ENCODE assay signal across 40 cellular contexts in the genomic region with DNA sequence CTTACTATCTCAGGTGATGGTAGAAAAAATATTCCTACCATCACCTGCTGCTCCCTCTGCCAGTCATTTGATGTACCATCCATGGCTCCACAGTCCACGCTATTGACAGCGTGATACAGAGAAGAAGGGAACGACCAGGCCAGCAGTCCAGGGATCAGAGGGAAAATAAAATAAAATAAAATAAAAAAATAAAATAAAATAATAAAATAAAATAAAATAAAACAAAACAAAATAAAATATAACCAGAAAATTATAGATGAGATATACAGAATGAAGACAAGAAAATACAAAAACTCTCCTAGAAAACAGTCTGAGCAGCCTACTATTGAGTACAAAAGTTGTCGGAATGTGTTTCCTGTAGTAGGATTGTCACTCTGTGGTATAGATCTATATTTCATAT.
"Had no signal": no experiment of that assay in that cellular context is flagged by ENCODE, and none has a peak within 500 bp of the region (broad histone marks: within the 10 kb centered on the region; RNA-seq: fewer than 3 reads in every experiment).

No MANE protein-coding gene starts in this region.

- H3K4me1 Mint-ChIP-seq: activated naive CD4-positive, alpha-beta T cell treated with anti-CD3 and anti-CD28 coated beads, Interleukin-2, amount 10 ng/mL, durations not matched to agents 7 days and 5 days; activated naive CD4-positive, alpha-beta T cell treated with anti-CD3 and anti-CD28 coated beads, Interleukin-2, amount 50 U/mL, for 24 hours; activated naive CD8-positive, alpha-beta T cell treated with anti-CD3 and anti-CD28 coated beads for 36 hours; activated naive CD8-positive, alpha-beta T cell treated with anti-CD3 and anti-CD28 coated beads, Interleukin-2, amount 10 ng/mL, durations not matched to agents 7 days and 5 days; activated naive CD8-positive, alpha-beta T cell treated with anti-CD3 and anti-CD28 coated beads, Interleukin-2, amount 50 U/mL, for 24 hours; activated T-helper 17 cell treated with anti-CD3 and anti-CD28 coated beads, Interleukin-2, amount 50 U/mL, for 72 hours; brain; central memory CD8-positive, alpha-beta T cell had no signal

- H3K27ac ChIP-seq: adrenal gland, ascending aorta, body of pancreas, brain microvascular endothelial cell, breast epithelium, cardiac muscle cell had no signal

- H3K4me3 ChIP-seq: adrenal gland, ascending aorta, body of pancreas, breast epithelium, cardiac muscle cell had no signal

- FAIRE-seq: astrocyte, bronchial epithelial cell had no signal

- DNase-seq: activated effector memory CD4-positive, alpha-beta T cell treated with anti-CD3 and anti-CD28 coated beads, Interleukin-2, amount 50 U/mL, for 16 hours; activated effector memory CD4-positive, alpha-beta T cell treated with Interleukin-2 at 50 U/mL for 16 hours; activated gamma-delta T cell; activated gamma-delta T cell treated with Interleukin-2 at 50 U/mL for 16 hours; activated naive CD4-positive, alpha-beta T cell; activated naive CD4-positive, alpha-beta T cell treated with anti-CD3 and anti-CD28 coated beads for 36 hours; activated naive CD4-positive, alpha-beta T cell treated with anti-CD3 and anti-CD28 coated beads, Interleukin-2, amount 10 ng/mL, durations not matched to agents 7 days and 5 days; activated naive CD4-positive, alpha-beta T cell treated with anti-CD3 and anti-CD28 coated beads, Interleukin-2, amount 50 U/mL, for 16 hours; activated naive CD4-positive, alpha-beta T cell treated with Interleukin-2 at 50 U/mL for 16 hours; activated naive CD8-positive, alpha-beta T cell treated with anti-CD3 and anti-CD28 coated beads for 36 hours; activated naive CD8-positive, alpha-beta T cell treated with anti-CD3 and anti-CD28 coated beads, Interleukin-2, amount 10 ng/mL, durations not matched to agents 7 days and 5 days; activated naive CD8-positive, alpha-beta T cell treated with anti-CD3 and anti-CD28 coated beads, Interleukin-2, amount 50 U/mL, for 24 hours; activated T-cell treated with anti-CD3 and anti-CD28 coated beads, Interleukin-2, amount 50 U/mL, for 1 hour; activated T-cell treated with anti-CD3 and anti-CD28 coated beads, Interleukin-2, amount 50 U/mL, for 24 hours; activated T-cell treated with anti-CD3 and anti-CD28 coated beads, Interleukin-2, amount 50 U/mL, for 4 hours; activated T-cell treated with anti-CD3 and anti-CD28 coated beads, Interleukin-2, amount 50 U/mL, for 48 hours; activated T-cell treated with anti-CD3 and anti-CD28 coated beads, Interleukin-2, amount 50 U/mL, for 72 hours; adrenal gland; amniotic stem cell; amygdala; anterior cingulate cortex; aorta; body of pancreas; brain microvascular endothelial cell; caudate nucleus; central memory CD4-positive, alpha-beta T cell; cerebellar nuclear complex had no signal

- H3K9me3 Mint-ChIP-seq: central memory CD8-positive, alpha-beta T cell had no signal

- H3K9me3 ChIP-seq: adrenal gland, ascending aorta, body of pancreas, breast epithelium had no signal

- H3K27me3 ChIP-seq: adrenal gland, ascending aorta, body of pancreas, brain microvascular endothelial cell, breast epithelium, cardiac muscle cell had no signal

- H3K4me1 ChIP-seq: adrenal gland, ascending aorta, body of pancreas, breast epithelium had no signal

- H3K36me3 ChIP-seq: adrenal gland, ascending aorta, brain microvascular endothelial cell, breast epithelium, cardiac muscle cell had no signal

- ATAC-seq: activated naive CD4-positive, alpha-beta T cell treated with anti-CD3 and anti-CD28 coated beads, Interleukin-2, amount 50 U/mL, for 72 hours; activated naive CD8-positive, alpha-beta T cell treated with anti-CD3 and anti-CD28 coated beads, Interleukin-2, amount 50 U/mL, for 24 hours; activated T-cell treated with anti-CD3 and anti-CD28 coated beads, Interleukin-2, amount 50 U/mL, for 4 hours; activated T-cell treated with anti-CD3 and anti-CD28 coated beads, Interleukin-2, amount 50 U/mL, for 72 hours; activated T-helper 17 cell treated with anti-CD3 and anti-CD28 coated beads, Interleukin-2, amount 50 U/mL, for 72 hours; body of pancreas had no signal

- H3K36me3 Mint-ChIP-seq: activated naive CD4-positive, alpha-beta T cell treated with anti-CD3 and anti-CD28 coated beads, Interleukin-2, amount 10 ng/mL, durations not matched to agents 7 days and 5 days; activated naive CD4-positive, alpha-beta T cell treated with anti-CD3 and anti-CD28 coated beads, Interleukin-2, amount 50 U/mL, for 24 hours; activated naive CD4-positive, alpha-beta T cell treated with anti-CD3 and anti-CD28 coated beads, Interleukin-2, amount 50 U/mL, for 72 hours; activated naive CD8-positive, alpha-beta T cell; activated naive CD8-positive, alpha-beta T cell treated with anti-CD3 and anti-CD28 coated beads for 36 hours; activated naive CD8-positive, alpha-beta T cell treated with anti-CD3 and anti-CD28 coated beads, Interleukin-2, amount 10 ng/mL, durations not matched to agents 7 days and 5 days; brain had no signal

- H3K27ac Mint-ChIP-seq: activated naive CD4-positive, alpha-beta T cell treated with anti-CD3 and anti-CD28 coated beads for 36 hours; activated naive CD4-positive, alpha-beta T cell treated with anti-CD3 and anti-CD28 coated beads, Interleukin-2, amount 10 ng/mL, durations not matched to agents 7 days and 5 days; activated naive CD4-positive, alpha-beta T cell treated with anti-CD3 and anti-CD28 coated beads, Interleukin-2, amount 50 U/mL, for 24 hours; activated naive CD4-positive, alpha-beta T cell treated with anti-CD3 and anti-CD28 coated beads, Interleukin-2, amount 50 U/mL, for 72 hours; activated naive CD8-positive, alpha-beta T cell; activated naive CD8-positive, alpha-beta T cell treated with anti-CD3 and anti-CD28 coated beads for 36 hours; activated naive CD8-positive, alpha-beta T cell treated with anti-CD3 and anti-CD28 coated beads, Interleukin-2, amount 10 ng/mL, durations not matched to agents 7 days and 5 days; activated naive CD8-positive, alpha-beta T cell treated with anti-CD3 and anti-CD28 coated beads, Interleukin-2, amount 50 U/mL, for 24 hours; activated T-cell treated with anti-CD3 and anti-CD28 coated beads, Interleukin-2, amount 50 U/mL, for 24 hours; activated T-cell treated with anti-CD3 and anti-CD28 coated beads, Interleukin-2, amount 50 U/mL, for 72 hours; activated T-helper 1 cell treated with anti-CD3 and anti-CD28 coated beads, Interleukin-12 subunit alpha, Interleukin-12 subunit beta, Interleukin-2, Interleukin-4 antibody, amounts not matched to agents 30 ng/mL and 10 ng/mL and 1 ng/mL, durations not matched to agents 14 hours and 24 hours and 36 hours; activated T-helper 17 cell treated with anti-CD3 and anti-CD28 coated beads, Interleukin-2, amount 50 U/mL, for 72 hours; activated T-helper 2 cell treated with anti-CD3 and anti-CD28 coated beads, Interferon-gamma antibody, Interleukin-2, Interleukin-4, amounts not matched to agents 10 μg/mL and 5 μg/mL and 100 μg/mL, durations not matched to agents 14 hours and 24 hours and 36 hours; brain had no signal

- H3K27me3 Mint-ChIP-seq: activated naive CD4-positive, alpha-beta T cell treated with anti-CD3 and anti-CD28 coated beads, Interleukin-2, amount 10 ng/mL, durations not matched to agents 7 days and 5 days; activated naive CD4-positive, alpha-beta T cell treated with anti-CD3 and anti-CD28 coated beads, Interleukin-2, amount 50 U/mL, for 24 hours; activated naive CD8-positive, alpha-beta T cell; activated naive CD8-positive, alpha-beta T cell treated with anti-CD3 and anti-CD28 coated beads for 36 hours; activated naive CD8-positive, alpha-beta T cell treated with anti-CD3 and anti-CD28 coated beads, Interleukin-2, amount 10 ng/mL, durations not matched to agents 7 days and 5 days; activated naive CD8-positive, alpha-beta T cell treated with anti-CD3 and anti-CD28 coated beads, Interleukin-2, amount 50 U/mL, for 24 hours; activated T-cell treated with anti-CD3 and anti-CD28 coated beads, Interleukin-2, amount 50 U/mL, for 24 hours; activated T-helper 17 cell treated with anti-CD3 and anti-CD28 coated beads, Interleukin-2, amount 50 U/mL, for 72 hours; brain; central memory CD8-positive, alpha-beta T cell had no signal

- H3K4me3 Mint-ChIP-seq: activated naive CD4-positive, alpha-beta T cell treated with anti-CD3 and anti-CD28 coated beads for 36 hours; activated naive CD4-positive, alpha-beta T cell treated with anti-CD3 and anti-CD28 coated beads, Interleukin-2, amount 10 ng/mL, durations not matched to agents 7 days and 5 days; activated naive CD4-positive, alpha-beta T cell treated with anti-CD3 and anti-CD28 coated beads, Interleukin-2, amount 50 U/mL, for 24 hours; activated naive CD8-positive, alpha-beta T cell; activated naive CD8-positive, alpha-beta T cell treated with anti-CD3 and anti-CD28 coated beads for 36 hours; activated naive CD8-positive, alpha-beta T cell treated with anti-CD3 and anti-CD28 coated beads, Interleukin-2, amount 10 ng/mL, durations not matched to agents 7 days and 5 days; activated naive CD8-positive, alpha-beta T cell treated with anti-CD3 and anti-CD28 coated beads, Interleukin-2, amount 50 U/mL, for 24 hours; activated T-cell treated with anti-CD3 and anti-CD28 coated beads, Interleukin-2, amount 50 U/mL, for 24 hours; activated T-cell treated with anti-CD3 and anti-CD28 coated beads, Interleukin-2, amount 50 U/mL, for 4 hours; activated T-cell treated with anti-CD3 and anti-CD28 coated beads, Interleukin-2, amount 50 U/mL, for 72 hours; activated T-helper 1 cell treated with anti-CD3 and anti-CD28 coated beads, Interleukin-12 subunit alpha, Interleukin-12 subunit beta, Interleukin-2, Interleukin-4 antibody, amounts not matched to agents 30 ng/mL and 10 ng/mL and 1 ng/mL, durations not matched to agents 14 hours and 24 hours and 36 hours; activated T-helper 17 cell treated with anti-CD3 and anti-CD28 coated beads, Interleukin-2, amount 50 U/mL, for 72 hours; brain; central memory CD8-positive, alpha-beta T cell had no signal
